33 cellular contexts compared by ENCODE assay signal in genomic region chr19:6835501-6835900, GRCh38. TPM values are rescaled to one million over a fixed set of nuclear protein-coding genes. Genes with fewer than 3 reads are reported as not detected.
"Had no signal": no experiment of that assay in that cellular context is flagged by ENCODE, and none has a peak within 500 bp of the region (broad histone marks: within the 10 kb centered on the region; RNA-seq: fewer than 3 reads in every experiment).

No MANE protein-coding gene starts in this region.

- H3K27me3 Mint-ChIP-seq: dendritic cell treated with granulocyte-macrophage colony-stimulating factor and Interleukin-4, amounts not matched to agents 40 ng/mL and 50 ng/mL, for 4 days; effector memory CD8-positive, alpha-beta T cell; naive B cell; naive thymus-derived CD8-positive, alpha-beta T cell had no signal

- H3K27ac ChIP-seq: epithelial cell of prostate, esophagus squamous epithelium, gastrocnemius medialis, heart right ventricle, left lung, lower lobe of right lung had no signal

- H3K9me3 Mint-ChIP-seq: effector memory CD8-positive, alpha-beta T cell; naive B cell had no signal

- H3K9me3 ChIP-seq: esophagus squamous epithelium, gastrocnemius medialis, left lung, lower lobe of right lung, mucosa of descending colon had no signal

- H3K36me3 Mint-ChIP-seq: mesothelial cell of epicardium had no signal

- ATAC-seq: effector memory CD8-positive, alpha-beta T cell; esophagus mucosa; gastrocnemius medialis; heart right ventricle; left cardiac atrium; left lung; left ventricle myocardium superior; lower lobe of right lung; mucosa of descending colon; naive thymus-derived CD8-positive, alpha-beta T cell had no signal

- H3K4me1 ChIP-seq: esophagus squamous epithelium, gastrocnemius medialis, lower lobe of right lung had no signal

- FAIRE-seq: endometrium, islet of Langerhans, keratinocyte had no signal

- H3K4me3 Mint-ChIP-seq: dendritic cell treated with granulocyte-macrophage colony-stimulating factor and Interleukin-4, amounts not matched to agents 40 ng/mL and 50 ng/mL, for 4 days; effector memory CD8-positive, alpha-beta T cell; endodermal cell; mesothelial cell of epicardium; naive B cell; naive thymus-derived CD8-positive, alpha-beta T cell had no signal

- H3K36me3 ChIP-seq: gastrocnemius medialis had no signal

- DNase-seq: cortex of kidney; effector CD8-positive, alpha-beta T cell; effector memory CD8-positive, alpha-beta T cell; endodermal cell; erythroblast; esophagus squamous epithelium; foreskin fibroblast; foreskin melanocyte; gastrocnemius medialis; glutamatergic neuron; head of caudate nucleus; heart right ventricle; hippocampal formation; left cardiac atrium; left lung; left ventricle myocardium superior; lower lobe of right lung; mesenchymal stem cell; mucosa of descending colon; naive B cell; naive thymus-derived CD8-positive, alpha-beta T cell had no signal

- H3K4me3 ChIP-seq: esophagus squamous epithelium, gastrocnemius medialis, heart right ventricle, left lung, lower lobe of right lung, mucosa of descending colon had no signal

- H3K4me1 Mint-ChIP-seq: endodermal cell, mesothelial cell of epicardium had no signal

- H3K27ac Mint-ChIP-seq: endodermal cell, mesothelial cell of epicardium, naive B cell had no signal

RNA-seq across cellular contexts. Expression of gene ADGRE1, which starts 51.9 kb away (rescaled TPM):
- total RNA-seq: dermis microvascular lymphatic vessel endothelial cell, endodermal cell, esophagus mucosa, glomerular endothelial cell, kidney epithelial cell, lung microvascular endothelial cell, mesothelial cell of epicardium, myocyte had no signal
- polyA plus RNA-seq: keratinocyte had no signal
